10 cellular contexts compared by ENCODE assay signal in the genomic region with DNA sequence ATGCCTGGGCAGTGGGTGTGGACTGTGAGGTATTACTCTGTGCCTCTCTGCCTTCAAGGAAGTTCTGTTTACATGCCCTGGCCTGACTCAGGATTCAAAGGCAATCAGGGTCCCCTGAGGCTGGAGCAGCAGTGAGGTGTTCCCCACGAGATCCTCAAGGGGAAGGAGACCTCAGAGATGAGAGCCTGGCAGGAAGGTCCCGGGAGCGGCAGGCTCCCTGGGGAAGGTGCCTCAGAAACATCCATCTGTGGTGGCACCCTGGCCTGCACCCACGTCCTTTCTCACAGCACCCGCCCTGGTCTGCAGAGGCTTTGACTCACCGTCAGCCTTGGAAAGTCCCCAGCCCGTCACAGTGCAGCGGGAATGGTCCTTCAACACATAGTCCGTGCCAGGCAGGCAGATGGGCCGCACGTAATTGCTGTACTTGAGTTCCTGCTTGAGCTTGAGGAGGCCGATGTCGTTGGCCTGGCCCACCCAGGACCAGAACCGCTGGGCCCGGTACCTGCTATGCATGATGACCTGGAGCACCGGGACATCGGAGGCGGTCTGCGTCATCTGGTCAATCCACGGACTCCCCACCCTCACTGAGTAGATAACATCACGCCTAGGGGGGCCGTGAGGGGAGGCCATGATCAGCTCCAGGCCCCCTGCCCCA. TPM values are rescaled to one million over a fixed set of nuclear protein-coding genes. Genes with fewer than 3 reads are reported as not detected.
DNase-seq lines count a peak whose midpoint lies in the region; ATAC-seq and TF ChIP-seq lines count a peak whose summit lies in the region.
"Had no signal": no experiment of that assay in that cellular context is flagged by ENCODE, and none has a peak within 500 bp of the region (broad histone marks: within the 10 kb centered on the region; RNA-seq: fewer than 3 reads in every experiment).

No MANE protein-coding gene starts in this region.

- CTCF ChIA-PET in RWPE1 (lab: Yijun Ruan, JAX): no interaction called here

- DNase-seq in DMS79 treated with DMSO at 0.1 percent for 48 hours (lab: John Stamatoyannopoulos, UW) (peak; percentile 6), M059J (ENCODE audit: low read depth) (peak; percentile 22), mesenteric fat pad (ENCODE audit: low spot score) (peak; percentile 81), colonic mucosa (no peak), H4 (ENCODE audit: low spot score) (no peak), RWPE1 (ENCODE audit: low spot score) (no peak)
- DNase-seq: Kasumi-1; naive thymus-derived CD8-positive, alpha-beta T cell had no signal

- H3K9ac ChIP-seq in colonic mucosa (ENCODE audit: low read depth in 2 of 2, low read length in 2 of 2): no peak overlapping the region

- H3K4me1 ChIP-seq in colonic mucosa: no peaks in the 10 kb centered on the region

- peaks cover 3% of the 10 kb centered on the region for H3K27me3 ChIP-seq in colonic mucosa

- TF ChIP-seq CTCF in colonic mucosa (IDR thresholded peaks at IDR 0.05) (no peak), RWPE1 (conservative IDR thresholded peaks at IDR 0.05; ENCODE audit: low read depth) (no peak)

- H3K27ac ChIP-seq in colonic mucosa (no peak overlapping the region), RWPE1 (no peak overlapping the region)

- no peaks in the 10 kb centered on the region for H3K9me3 ChIP-seq in colonic mucosa

- no peaks in the 10 kb centered on the region for H3K36me3 ChIP-seq in colonic mucosa

- POLR2A ChIA-PET in RWPE1 (lab: Yijun Ruan, JAX; ENCODE audit: low non-redundant PET): no interaction called here

- peak; percentile 66 for ATAC-seq in GM18517 (IDR thresholded peaks at IDR 0.05; ENCODE audit: unreplicated experiment)
- ATAC-seq: naive thymus-derived CD8-positive, alpha-beta T cell had no signal

- H3K4me3 ChIP-seq in colonic mucosa: no peak overlapping the region

- intact Hi-C loops in colonic mucosa (cut with DNase I): no loop called here

RNA-seq across cellular contexts. Expression of a gene that starts 3.6 kb away (rescaled TPM):
- not detected in 2 replicates for total RNA-seq in M059J (2014; rRNA removed; shearing (Covaris generic))
- total RNA-seq in mesenteric fat pad (not detected), colonic mucosa (not detected)
- total RNA-seq in H4 (2014; rRNA removed; shearing (Covaris generic)): not detected in 2 replicates
- total RNA-seq: frontal cortex; naive thymus-derived CD8-positive, alpha-beta T cell had no signal

RNA-seq across cellular contexts. Expression of a gene that starts 12.8 kb away (rescaled TPM):
- total RNA-seq in M059J (2014; rRNA removed; shearing (Covaris generic)): 0.22 TPM in 1 of 2 replicates, not detected in the other
- total RNA-seq in mesenteric fat pad (0.19 TPM), colonic mucosa (under 1 TPM in 1 of 2 donors, not detected in 1; 0.13 TPM)
- total RNA-seq in H4 (2014; rRNA removed; shearing (Covaris generic)): not detected in 2 replicates

RNA-seq across cellular contexts. Expression of a gene that starts 20.5 kb away (rescaled TPM):
- 2.5 and 3.6 TPM in 2 replicates for total RNA-seq in M059J (2014; rRNA removed; shearing (Covaris generic))
- total RNA-seq in mesenteric fat pad (8.4 TPM), colonic mucosa (10 to 100 TPM; 21.8 to 40.3 TPM)
- 0.25 and 0.39 TPM in 2 replicates for total RNA-seq in H4 (2014; rRNA removed; shearing (Covaris generic))

Comparison
In these comparisons a context has a peak if more than half of its experiments do, and no peak if none do; other contexts are left out.
1. DNase-seq: peak in DMS79 treated with DMSO at 0.1 percent for 48 hours (single experiment), M059J (single experiment) and mesenteric fat pad (single experiment); none in colonic mucosa (single experiment), H4 (single experiment) and RWPE1 (single experiment).